9 cellular contexts compared by ENCODE assay signal in genomic region chr11:78022397-78023396, GRCh38. TPM values are rescaled to one million over a fixed set of nuclear protein-coding genes. Genes with fewer than 3 reads are reported as not detected.
A peak's percentile ranks its signal among the peaks of the same experiment; 100 is the strongest.
DNase-seq lines count a peak whose midpoint lies in the region; ATAC-seq and TF ChIP-seq lines count a peak whose summit lies in the region.
"Had no signal": no experiment of that assay in that cellular context is flagged by ENCODE, and none has a peak within 500 bp of the region (broad histone marks: within the 10 kb centered on the region; RNA-seq: fewer than 3 reads in every experiment).

Gene KCTD14, minus strand, starts transcription at chr11:78023276. Its CDS starts 27 bp downstream, at chr11:78023249.

- intact Hi-C loops in vagina (cut with DNase I), result no loop called here

- H3K27me3 ChIP-seq in liver (ENCODE audit: control insufficient read depth in 4 of 4, insufficient read depth in 4 of 4, low read length in 3 of 4) (no peaks in the 10 kb centered on the region), vagina (no peaks in the 10 kb centered on the region)

- TF ChIP-seq CTCF in liver (IDR thresholded peaks at IDR 0.05; ENCODE audit: low read depth, low read length, missing input control), result no peak
- no peak for TF ChIP-seq CTCF in vagina (IDR thresholded peaks at IDR 0.05)

- WGBS in liver, result 7% methylated on average over 37 of the region's 37 CpGs

- TF ChIP-seq POLR2A in vagina (IDR thresholded peaks at IDR 0.05), result no peak

- no peaks in the 10 kb centered on the region for H3K9me3 Mint-ChIP-seq in activated CD4-positive, alpha-beta T cell treated with anti-CD3 and anti-CD28 coated beads, Interleukin-2, amount 10 ng/mL, durations not matched to agents 7 days and 5 days

- TF ChIP-seq RAD21 in liver (IDR thresholded peaks at IDR 0.05), result peak in 1 of 2 donors; percentile 16

- H3K27me3 Mint-ChIP-seq in activated CD4-positive, alpha-beta T cell treated with anti-CD3 and anti-CD28 coated beads, Interleukin-2, amount 10 ng/mL, durations not matched to agents 7 days and 5 days, result peaks cover 10% of the 10 kb centered on the region

- H3K36me3 ChIP-seq in liver (ENCODE audit: control insufficient read depth in 4 of 4, insufficient read depth in 3 of 4, low read depth in 1 of 4, low read length in 3 of 4) (peaks cover 0 to 2% (median 0%) of the 10 kb centered on the region in 4 donors), vagina (no peaks in the 10 kb centered on the region)

- CTCF ChIA-PET in activated CD4-positive, alpha-beta T cell treated with anti-CD3 and anti-CD28 coated beads, Interleukin-2, amount 10 ng/mL, durations not matched to agents 7 days and 5 days (lab: Charles Lee), result no interaction called here

- no peak for ATAC-seq in GM19324 (IDR thresholded peaks at IDR 0.05; ENCODE audit: low FRiP score, unreplicated experiment)

- DNase-seq in activated CD4-positive, alpha-beta T cell treated with anti-CD3 and anti-CD28 coated beads, Interleukin-2, amount 10 ng/mL, durations not matched to agents 7 days and 5 days, result no peak
- DNase-seq in activated CD4-positive, alpha-beta T cell treated with anti-CD3 and anti-CD28 coated beads, Interleukin-2, amount 50 U/mL, for 48 hours, result no peak
- DNase-seq in cerebellar cortex (ENCODE audit: low spot score) (peak; percentile 92), vagina (ENCODE audit: extremely low spot score in 2 of 2) (no peak), nucleus accumbens (lab: John Stamatoyannopoulos, UW) (no peak), NCI-H1694 (lab: John Stamatoyannopoulos, UW) (no peak)

- POLR2A ChIA-PET in activated CD4-positive, alpha-beta T cell treated with anti-CD3 and anti-CD28 coated beads, Interleukin-2, amount 10 ng/mL, durations not matched to agents 7 days and 5 days (lab: Charles Lee), result no interaction called here

- peak within 1 kb of the TSS; percentile 65 for H3K27ac Mint-ChIP-seq in activated CD4-positive, alpha-beta T cell treated with anti-CD3 and anti-CD28 coated beads, Interleukin-2, amount 10 ng/mL, durations not matched to agents 7 days and 5 days

- peak within 1 kb of the TSS; percentile 68 to 78 for H3K9ac ChIP-seq in liver (ENCODE audit: low read depth in 1 of 2, low read length in 2 of 2)

- no peaks in the 10 kb centered on the region for H3K9me3 ChIP-seq in liver (ENCODE audit: control insufficient read depth in 4 of 4, low read length in 3 of 4)
- H3K9me3 ChIP-seq in vagina, result no peaks in the 10 kb centered on the region

- peaks cover 3% of the 10 kb centered on the region for H3K4me1 Mint-ChIP-seq in activated CD4-positive, alpha-beta T cell treated with anti-CD3 and anti-CD28 coated beads, Interleukin-2, amount 10 ng/mL, durations not matched to agents 7 days and 5 days

- H3K4me1 ChIP-seq in liver (ENCODE audit: control insufficient read depth in 4 of 4, insufficient read depth in 4 of 4, low read length in 3 of 4) (peaks cover 0 to 13% (median 5%) of the 10 kb centered on the region in 4 donors), vagina (no peaks in the 10 kb centered on the region)

- H3K27ac ChIP-seq in liver (ENCODE audit: low read depth in 1 of 2, low read length in 2 of 2) (peak within 1 kb of the TSS; percentile 73 to 87), vagina (no peak within 1 kb of the TSS)
- H3K27ac ChIP-seq: C4-2B had no signal

- H3K4me3 Mint-ChIP-seq in activated CD4-positive, alpha-beta T cell treated with anti-CD3 and anti-CD28 coated beads, Interleukin-2, amount 10 ng/mL, durations not matched to agents 7 days and 5 days, result no peak within 1 kb of the TSS

- no peaks in the 10 kb centered on the region for H3K36me3 Mint-ChIP-seq in activated CD4-positive, alpha-beta T cell treated with anti-CD3 and anti-CD28 coated beads, Interleukin-2, amount 10 ng/mL, durations not matched to agents 7 days and 5 days (ENCODE audit: low read depth)

- peak within 1 kb of the TSS; percentile 70 to 81 (median 74) for H3K4me3 ChIP-seq in liver (ENCODE audit: low read depth in 1 of 3, low read length in 3 of 3)
- peak within 1 kb of the TSS; percentile 44 to 60 for H3K4me3 ChIP-seq in vagina

TF ChIP-seq in liver, 16 proteins besides CTCF, POLR2A, EP300 and RAD21:
- peak; percentile 29 for TF ChIP-seq TAF1 (conservative IDR thresholded peaks at IDR 0.05)
- TF ChIP-seq GABPA (IDR thresholded peaks at IDR 0.05 in 1 of 2, conservative IDR thresholded peaks at IDR 0.05 in 1 of 2), result peak in 1 of 2 donors; percentile 68
- peak; percentile 5 for TF ChIP-seq SP1 (IDR thresholded peaks at IDR 0.05)
- TF ChIP-seq NR2F2 (IDR thresholded peaks at IDR 0.05), result no peak
- TF ChIP-seq FOXA2 (IDR thresholded peaks at IDR 0.05), result peak; percentile 75
- TF ChIP-seq ATF3 (IDR thresholded peaks at IDR 0.05), result no peak
- peak; percentile 56 for TF ChIP-seq YY1 (IDR thresholded peaks at IDR 0.05)
- no peak for TF ChIP-seq JUND (IDR thresholded peaks at IDR 0.05)
- peak; percentile 55 for TF ChIP-seq REST (IDR thresholded peaks at IDR 0.05)
- TF ChIP-seq HNF4A (conservative IDR thresholded peaks at IDR 0.05), result peak in 1 of 2 donors; percentile 26
- peak; percentile 27 for TF ChIP-seq MAX (IDR thresholded peaks at IDR 0.05)
- peak; percentile 7 for TF ChIP-seq FOXA1 (IDR thresholded peaks at IDR 0.05)

RNA-seq across cellular contexts. Expression of gene KCTD14, which starts in this region (rescaled TPM):
- total RNA-seq in activated CD4-positive, alpha-beta T cell treated with anti-CD3 and anti-CD28 coated beads, Interleukin-2, amount 10 ng/mL, durations not matched to agents 7 days and 5 days, result under 1 TPM; 0.19 to 0.25 TPM
- total RNA-seq in liver (1 to 10 TPM in 1 of 2 donors, under 1 TPM in 1; 0.70 to 6.2 TPM), vagina (2.9 TPM)
- 1 to 10 TPM; 7.2 to 7.3 TPM for polyA plus RNA-seq in liver
